Comparison of ENCODE assay signal across 8 cellular contexts in genomic region chr2:69309336-69310048, GRCh38.
DNase-seq lines count a peak whose midpoint lies in the region; ATAC-seq lines count a peak whose summit lies in the region.

No MANE protein-coding gene starts in this region.

- peak overlapping the region; percentile 91 for H3K27ac ChIP-seq in GM23248

- H3K4me1 ChIP-seq in GM23248 (ENCODE audit: insufficient read depth): peaks cover 38% of the 10 kb centered on the region
- peaks cover 47% of the 10 kb centered on the region for H3K4me1 ChIP-seq in skeletal muscle satellite cell (ENCODE audit: control insufficient read depth, insufficient read depth, low read length)

- H2AFZ ChIP-seq in GM23248: peak overlapping the region; percentile 12; the same call in 1 of the 2 replicates

- ATAC-seq in HG03460 (IDR thresholded peaks at IDR 0.05; ENCODE audit: unreplicated experiment): no peak

- peak; percentile 84 for DNase-seq in GM23248
- DNase-seq in SK-MEL-5 (ENCODE audit: low read depth, low spot score): peak; percentile 47
- peak; percentile 37 for DNase-seq in glomerular visceral epithelial cell (ENCODE audit: extremely low spot score)
- no peak for DNase-seq in Ammon's horn (ENCODE audit: low spot score)
- DNase-seq in iPS-NIHi7 (ENCODE audit: extremely low spot score): no peak
- DNase-seq in posterior cingulate gyrus: no peak

- peaks cover 54% of the 10 kb centered on the region for H3F3A ChIP-seq in GM23248 (ENCODE audit: insufficient read depth)

- in situ Hi-C loops in GM23248 (cut with MboI): loop anchor here (10.0 kb wide), 1 partner anchor 295 kb away; the partner anchor contains the start of gene ANTXR1
- in situ Hi-C loops in SK-MEL-5 (cut with HindIII; ENCODE audit: low pct_unique_long_range_greater_than_20kb, low sequenced_read_pairs): no loop called here

- H3K36me3 ChIP-seq in GM23248 (ENCODE audit: low read depth) (no peaks in the 10 kb centered on the region), skeletal muscle satellite cell (ENCODE audit: insufficient read depth, low read length) (peaks cover 3% of the 10 kb centered on the region)

- no peaks in the 10 kb centered on the region for H3K9me2 ChIP-seq in GM23248 (ENCODE audit: insufficient read depth)

- H3K4me2 ChIP-seq in GM23248 (ENCODE audit: unreplicated experiment): peak overlapping the region; percentile 23
- no peak overlapping the region for H3K4me2 ChIP-seq in skeletal muscle satellite cell (ENCODE audit: low read length)

- no peaks in the 10 kb centered on the region for H3K27me3 ChIP-seq in GM23248 (replicated peaks; ENCODE audit: insufficient read depth)
- no peaks in the 10 kb centered on the region for H3K27me3 ChIP-seq in skeletal muscle satellite cell (ENCODE audit: control insufficient read depth, insufficient read depth, low read length)

- peak overlapping the region; percentile 79 for H3K9ac ChIP-seq in GM23248
- peak overlapping the region; percentile 40 for H3K9ac ChIP-seq in skeletal muscle satellite cell (ENCODE audit: low read depth, low read length)

- intact Hi-C loops in posterior cingulate gyrus (cut with DNase I): loop anchor here (5.0 kb wide), 1 partner anchor 282 kb away; no protein-coding TSS in a partner anchor

- H3K9me3 ChIP-seq in GM23248 (ENCODE audit: low read depth) (no peaks in the 10 kb centered on the region), skeletal muscle satellite cell (replicated peaks; ENCODE audit: low read length) (no peaks in the 10 kb centered on the region)

- WGBS in GM23248 (ENCODE audit: low coverage in 1 of 2, low lambda C conversion rate in 2 of 2, missing lambda C conversion rate in 2 of 2), 2 experiments: 15 to 19% methylated on average over 8 of the region's 8 CpGs

- no peaks in the 10 kb centered on the region for H4K20me1 ChIP-seq in GM23248 (ENCODE audit: insufficient read depth)

- H3K4me3 ChIP-seq in GM23248: no peak overlapping the region
- no peak overlapping the region for H3K4me3 ChIP-seq in skeletal muscle satellite cell (ENCODE audit: low read length)

- no peaks in the 10 kb centered on the region for H3K79me2 ChIP-seq in GM23248 (ENCODE audit: insufficient read depth)

Comparison
In these comparisons a context has a peak if more than half of its experiments do, and no peak if none do; other contexts are left out.
1. DNase-seq: peak in GM23248 (single experiment), SK-MEL-5 (single experiment) and glomerular visceral epithelial cell (single experiment); none in Ammon's horn (single experiment), iPS-NIHi7 (single experiment) and posterior cingulate gyrus (0 of 10).